Comparison of ENCODE assay signal across 15 cellular contexts in the genomic region with DNA sequence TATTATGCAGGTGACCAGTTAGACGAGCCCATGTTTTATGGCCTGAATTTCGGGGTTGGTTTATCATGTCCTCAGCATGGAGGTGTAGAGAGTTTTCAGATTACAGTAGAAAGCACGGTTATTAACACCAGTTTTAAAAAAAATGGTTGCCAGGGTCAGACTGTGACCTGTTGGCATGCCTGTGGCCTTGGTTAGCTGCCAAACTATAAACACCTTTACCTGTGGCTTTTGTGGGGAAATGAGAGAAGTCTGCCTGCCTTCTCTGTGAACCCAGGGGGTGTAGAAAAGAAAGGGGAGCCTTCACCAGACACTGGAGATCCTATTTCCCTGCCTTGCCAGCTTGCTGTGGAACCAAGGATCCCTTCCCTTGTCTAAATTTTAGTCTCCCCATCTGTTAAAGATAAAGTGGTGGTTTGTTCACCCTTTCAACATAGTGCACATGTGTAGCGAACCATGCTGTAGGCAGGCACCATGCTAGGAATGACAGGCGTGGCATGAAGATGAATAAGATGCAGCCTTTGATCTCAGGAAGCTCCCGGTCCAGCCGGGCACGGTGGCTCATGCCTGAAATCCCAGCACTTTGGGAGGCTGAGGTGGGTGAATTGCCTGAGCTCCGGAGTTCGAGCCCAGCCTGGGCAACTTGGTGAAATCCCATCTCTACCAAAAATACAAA.
A peak's percentile ranks its signal among the peaks of the same experiment; 100 is the strongest.
DNase-seq lines count a peak whose midpoint lies in the region; ATAC-seq and TF ChIP-seq lines count a peak whose summit lies in the region.
"Had no signal": no experiment of that assay in that cellular context is flagged by ENCODE, and none has a peak within 500 bp of the region (broad histone marks: within the 10 kb centered on the region; RNA-seq: fewer than 3 reads in every experiment).

No MANE protein-coding gene starts in this region.

- peak; percentile 30 for DNase-seq in NCI-H2171 treated with DMSO at 0.1 percent for 48 hours (lab: John Stamatoyannopoulos, UW)
- no peak for DNase-seq in NCI-H2171 (lab: John Stamatoyannopoulos, UW)
- DNase-seq in SW480 (ENCODE audit: low spot score) = peak; percentile 97
- DNase-seq in glomerular visceral epithelial cell (ENCODE audit: extremely low spot score) = peak; percentile 69
- DNase-seq in effector CD8-positive, alpha-beta T cell (lab: John Stamatoyannopoulos, UW) = no peak
- DNase-seq: activated gamma-delta T cell; KBM-7; kidney; NCI-H1417; stimulated activated CD4-positive, alpha-beta T cell treated with anti-CD3 and anti-CD28 coated beads, Interleukin-4, amount 100 ng/mL, for 24 hours had no signal

- no peak overlapping the region for H3K4me3 ChIP-seq in HEK293 (ENCODE audit: low read depth, low read length)
- H3K4me3 ChIP-seq: SK-N-MC had no signal

- no peak for ATAC-seq in GM18502 (IDR thresholded peaks at IDR 0.05; ENCODE audit: poor library complexity, unreplicated experiment)
- ATAC-seq in GM18861 (IDR thresholded peaks at IDR 0.05; ENCODE audit: unreplicated experiment) = no peak

- H3K27ac ChIP-seq in HEK293 (ENCODE audit: extremely low read depth, low read depth, low read length) = no peak overlapping the region
- H3K27ac ChIP-seq: C4-2B, SK-N-MC had no signal

- no peak for TF ChIP-seq CTCF in HEK293 (tag by site-specific recombination; IDR thresholded peaks at IDR 0.05)

- POLR2A ChIA-PET in HEK293 (lab: Yijun Ruan, JAX) = interaction anchor here (0.7 to 0.9 kb wide), 2 partner anchors 90 to 319 kb away, joined by 5 to 10 read pairs; a partner anchor contains a TSS

- H3K36me3 ChIP-seq in HEK293 (ENCODE audit: control insufficient read depth in 2 of 2, insufficient read depth in 1 of 2, low read length in 2 of 2) = no peaks in the 10 kb centered on the region

- H3K9me3 ChIP-seq in HEK293 (ENCODE audit: control insufficient read depth, insufficient read depth, low read depth, low read length) = no peaks in the 10 kb centered on the region

- CTCF ChIA-PET in HEK293 (lab: Yijun Ruan, JAX) = interaction anchor here (0.7 kb wide), 1 partner anchor 10 kb away, joined by 3 read pairs; no protein-coding TSS in a partner anchor

- H3K4me1 ChIP-seq in HEK293 (ENCODE audit: control insufficient read depth, insufficient read depth, low read length) = no peaks in the 10 kb centered on the region

TF ChIP-seq in HEK293, 187 proteins besides CTCF, POLR2A, EP300 and RAD21:
- TF ChIP-seq ZBTB20 (tag by site-specific recombination; IDR thresholded peaks at IDR 0.05) (no peak), SCRT2 (tag by site-specific recombination; IDR thresholded peaks at IDR 0.05) (peak; percentile 25; the same call in 1 of the 2 replicates)

Comparison
In these comparisons a context has a peak if more than half of its experiments do, and no peak if none do; other contexts are left out.
1. DNase-seq: peak in NCI-H2171 treated with DMSO at 0.1 percent for 48 hours (single experiment), SW480 (single experiment) and glomerular visceral epithelial cell (single experiment); none in NCI-H2171 (single experiment) and effector CD8-positive, alpha-beta T cell (single experiment).